ENCODE assay signal across 15 cellular contexts in the genomic region with DNA sequence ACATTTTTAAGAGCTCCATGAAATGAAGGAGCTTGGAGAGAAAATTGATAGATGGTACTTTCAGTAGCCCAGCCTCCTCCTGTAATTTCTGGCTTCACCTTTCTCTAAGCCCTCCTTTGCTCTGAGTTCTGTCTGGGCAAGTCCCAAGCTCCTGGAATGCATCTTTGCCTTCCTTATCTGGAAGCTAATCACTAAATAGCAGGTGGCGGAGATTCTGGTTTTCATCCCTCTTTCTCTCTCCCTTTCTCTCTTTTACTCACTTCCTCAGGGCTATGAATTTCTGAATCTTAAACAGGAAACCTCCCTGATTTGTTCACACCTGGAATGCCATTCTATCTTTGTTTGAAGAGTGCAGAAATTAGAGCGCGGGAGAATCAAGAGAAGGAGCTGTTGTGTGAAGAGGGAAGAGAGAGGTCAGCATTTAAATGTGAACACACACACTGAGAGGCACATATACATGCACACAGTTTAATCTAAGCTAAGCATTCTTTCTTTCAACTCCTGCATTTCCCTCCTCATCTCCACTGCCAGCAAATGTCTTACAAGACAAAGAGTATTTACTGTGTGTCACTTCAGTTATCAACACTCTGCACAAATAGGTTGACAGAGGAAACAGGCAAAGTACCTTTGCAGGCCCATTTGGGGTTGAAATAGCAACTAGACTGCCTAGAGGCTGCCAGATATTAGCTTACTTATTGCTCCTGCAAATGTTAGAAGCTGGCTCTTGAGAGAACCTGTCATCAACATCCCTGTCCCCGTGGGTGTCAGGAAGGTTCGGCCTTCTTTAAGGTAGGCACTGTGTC.
DNase-seq lines count a peak whose midpoint lies in the region; ATAC-seq, FAIRE-seq and TF ChIP-seq lines count a peak whose summit lies in the region.
"Had no signal": no experiment of that assay in that cellular context is flagged by ENCODE, and none has a peak within 500 bp of the region (broad histone marks: within the 10 kb centered on the region; RNA-seq: fewer than 3 reads in every experiment).

No MANE protein-coding gene starts in this region.

- H3K36me3 Mint-ChIP-seq in Caco-2 (ENCODE audit: insufficient read depth, unreplicated experiment) (no peaks in the 10 kb centered on the region), mesothelial cell of epicardium (no peaks in the 10 kb centered on the region)
- no peaks in the 10 kb centered on the region for H3K36me3 Mint-ChIP-seq in activated T-cell treated with anti-CD3 and anti-CD28 coated beads, Interleukin-2, amount 50 U/mL, for 72 hours (ENCODE audit: insufficient read depth in 2 of 2)
- H3K36me3 Mint-ChIP-seq: natural killer cell had no signal

- H3K14ac ChIP-seq in H1 (ENCODE audit: insufficient read length): no peak overlapping the region

- H3K18ac ChIP-seq in H1 (ENCODE audit: extremely low read depth, low read length): peak overlapping the region; percentile 80

- peaks cover 43% of the 10 kb centered on the region for H3K4me1 Mint-ChIP-seq in Caco-2 (ENCODE audit: low read depth, unreplicated experiment)
- peaks cover 63% of the 10 kb centered on the region for H3K4me1 Mint-ChIP-seq in mesothelial cell of epicardium
- peaks cover 1% of the 10 kb centered on the region for H3K4me1 Mint-ChIP-seq in activated T-cell treated with anti-CD3 and anti-CD28 coated beads, Interleukin-2, amount 50 U/mL, for 72 hours (ENCODE audit: low read depth)

- peak overlapping the region; percentile 78 for H4K91ac ChIP-seq in H1 (replicated peaks; ENCODE audit: insufficient read length, low read length)

- H3K27me3 Mint-ChIP-seq in Caco-2 (ENCODE audit: insufficient read depth, unreplicated experiment) (no peaks in the 10 kb centered on the region), mesothelial cell of epicardium (ENCODE audit: low read depth) (no peaks in the 10 kb centered on the region)
- H3K27me3 Mint-ChIP-seq in activated T-cell treated with anti-CD3 and anti-CD28 coated beads, Interleukin-2, amount 50 U/mL, for 72 hours (ENCODE audit: low read depth): peaks cover 18% of the 10 kb centered on the region
- H3K27me3 Mint-ChIP-seq: stimulated activated naive CD8-positive, alpha-beta T cell treated with anti-CD3 and anti-CD28 coated beads, Interleukin-15, Interleukin-2, amounts not matched to agents 100 ng/mL and 50 ng/mL, for 24 hours had no signal

- peak overlapping the region; percentile 86; the same call in 1 of the 2 replicates for H2BK5ac ChIP-seq in H1 (ENCODE audit: low read depth, low read length)

- H3K4me3 Mint-ChIP-seq in Caco-2 (ENCODE audit: unreplicated experiment) (peak overlapping the region; percentile 39), mesothelial cell of epicardium (no peak overlapping the region)
- no peak overlapping the region for H3K4me3 Mint-ChIP-seq in activated T-cell treated with anti-CD3 and anti-CD28 coated beads, Interleukin-2, amount 50 U/mL, for 72 hours
- H3K4me3 Mint-ChIP-seq: natural killer cell; stimulated activated naive CD8-positive, alpha-beta T cell treated with anti-CD3 and anti-CD28 coated beads, Interleukin-15, Interleukin-2, amounts not matched to agents 100 ng/mL and 50 ng/mL, for 24 hours had no signal

- H3K79me1 ChIP-seq in H1 (ENCODE audit: low read depth, low read length): no peaks in the 10 kb centered on the region

- no peak overlapping the region for H3K56ac ChIP-seq in H1 (replicated peaks; ENCODE audit: insufficient read length, low read depth, low read length)

- CTCF ChIA-PET in Caco-2 (lab: Charles Lee) (interaction anchor here (1.0 to 1.5 kb wide), 8 partner anchors 9 to 182 kb away, joined by 3 to 7 read pairs (median 4); no protein-coding TSS in a partner anchor), H1 (lab: Charles Lee; ENCODE audit: partially characterized antibody) (interaction anchor here (0.8 to 3.6 kb wide), 8 partner anchors 9 to 106 kb away, joined by 3 to 19 read pairs (median 6); no protein-coding TSS in a partner anchor)

- peak overlapping the region; percentile 26 for H3K27ac ChIP-seq in H1 (ENCODE audit: low read depth, low read length)
- H3K27ac ChIP-seq: vagina had no signal

- H4K5ac ChIP-seq in H1 (ENCODE audit: insufficient read length, low read depth, low read length): peak overlapping the region; percentile 31

- BruUV-seq in Caco-2 (replicated peaks; lab: Mats Ljungman, UMichigan): TSS peak; percentile 82

- H3K4me2 ChIP-seq in H1 (ENCODE audit: insufficient read depth in 1 of 2, low read depth in 2 of 2, low read length in 2 of 2): 0 out of 4 replicates have a peak overlapping the region, but pooled peaks of 1 of the 2 experiments have one; percentile 7

- H2BK12ac ChIP-seq in H1 (ENCODE audit: low read depth, low read length): peak overlapping the region; percentile 32; the same call in 1 of the 2 replicates

- H3K23me2 ChIP-seq in H1 (ENCODE audit: low read depth, low read length): no peaks in the 10 kb centered on the region

- no peaks in the 10 kb centered on the region for H3K79me2 ChIP-seq in H1 (ENCODE audit: control insufficient read depth in 1 of 2, insufficient read depth in 2 of 2, low read length in 2 of 2)

- no peak for TF ChIP-seq RAD21 in H1 (IDR thresholded peaks at IDR 0.05 in 1 of 2, conservative IDR thresholded peaks at IDR 0.05 in 1 of 2; ENCODE audit: low read depth in 2 of 2, low read length in 2 of 2)

- TF ChIP-seq CTCF in Caco-2 (IDR thresholded peaks at IDR 0.05; ENCODE audit: insufficient read depth in 1 of 2, low read depth in 1 of 2, low read length in 1 of 2, severe bottlenecking in 1 of 2, unreplicated experiment in 1 of 2): no peak
- TF ChIP-seq CTCF in H1 (IDR thresholded peaks at IDR 0.05; ENCODE audit: control extremely low read depth in 1 of 3, insufficient read depth in 1 of 3, low read depth in 1 of 3, low read length in 3 of 3): no peak
- no peak for TF ChIP-seq CTCF in mesothelial cell of epicardium (IDR thresholded peaks at IDR 0.05; ENCODE audit: unreplicated experiment)

- 61% methylated on average over 5 of the region's 5 CpGs; no CpG with 5 or more reads in 1 of the 2 experiments for WGBS in H1 (ENCODE audit: extremely low coverage in 1 of 2, insufficient coverage in 1 of 2, insufficient read length in 1 of 2, insufficient replicate concordance in 2 of 2, low coverage in 1 of 2, low lambda C conversion rate in 2 of 2, missing lambda C conversion rate in 1 of 2), 2 experiments

- no peak for TF ChIP-seq EP300 in H1 (IDR thresholded peaks at IDR 0.05; ENCODE audit: borderline replicate concordance in 1 of 2, low read depth in 2 of 2, low read length in 2 of 2)

- H2BK15ac ChIP-seq in H1 (ENCODE audit: low read length): no peak overlapping the region

- peak; percentile 62 for FAIRE-seq in H1 (lab: Jason Lieb, UNC)

- 0 out of 2 replicates have a peak overlapping the region, but pooled peaks have one; percentile 27 for H2AFZ ChIP-seq in H1 (ENCODE audit: low read length)

- H2BK120ac ChIP-seq in H1 (replicated peaks; ENCODE audit: low read depth, low read length): peak overlapping the region; percentile 81

- H3K9me3 Mint-ChIP-seq in Caco-2 (ENCODE audit: unreplicated experiment): peaks cover 3% of the 10 kb centered on the region
- no peaks in the 10 kb centered on the region for H3K9me3 Mint-ChIP-seq in mesothelial cell of epicardium
- H3K9me3 Mint-ChIP-seq in activated T-cell treated with anti-CD3 and anti-CD28 coated beads, Interleukin-2, amount 50 U/mL, for 72 hours: no peaks in the 10 kb centered on the region
- H3K9me3 Mint-ChIP-seq: stimulated activated naive CD8-positive, alpha-beta T cell treated with anti-CD3 and anti-CD28 coated beads, Interleukin-15, Interleukin-2, amounts not matched to agents 100 ng/mL and 50 ng/mL, for 24 hours had no signal

- H3K9ac ChIP-seq in H1 (replicated peaks in 1 of 4; ENCODE audit: extremely low read depth in 1 of 4, low read depth in 3 of 4, low read length in 3 of 4): no peak overlapping the region

- intact Hi-C loops in Caco-2 (cut with micrococcal nuclease; ENCODE audit: unreplicated experiment): loop anchor here (1.0 kb wide), 2 partner anchors 14 to 51 kb away; no protein-coding TSS in a partner anchor

- peak overlapping the region; percentile 69 for H3K4ac ChIP-seq in H1 (replicated peaks; ENCODE audit: insufficient read length, low read depth, low read length)

- TF ChIP-seq POLR2A in H1 (IDR thresholded peaks at IDR 0.05; ENCODE audit: control extremely low read depth in 1 of 2, low read depth in 2 of 2, low read length in 2 of 2): no peak

- H4K20me1 ChIP-seq in H1 (replicated peaks in 1 of 2; ENCODE audit: control insufficient read depth in 1 of 2, insufficient read depth in 2 of 2, low read length in 2 of 2): no peaks in the 10 kb centered on the region

- H3K4me3 ChIP-seq in Caco-2 (ENCODE audit: low read depth, low read length) (no peak overlapping the region), H1 (ENCODE audit: extremely low read depth in 1 of 4, insufficient read depth in 2 of 4, low read depth in 3 of 4, low read length in 4 of 4) (no peak overlapping the region)
- H3K4me3 ChIP-seq: lung had no signal

- H3K4me1 ChIP-seq in Caco-2 (peaks cover 62% of the 10 kb centered on the region), H1 (replicated peaks in 1 of 4; ENCODE audit: control insufficient read depth in 3 of 4, insufficient read depth in 4 of 4, low read length in 3 of 4) (peaks cover 3 to 18% (median 13%) of the 10 kb centered on the region in 4 experiments; a peak in 4 of 7 replicates)

- H3K36me3 ChIP-seq in Caco-2 (ENCODE audit: control insufficient read depth, insufficient read depth, low read length) (no peaks in the 10 kb centered on the region), H1 (ENCODE audit: control insufficient read depth in 2 of 4, insufficient read depth in 4 of 4, low read length in 3 of 4) (no peaks in the 10 kb centered on the region)
- H3K36me3 ChIP-seq: vagina had no signal

- H3K9me3 ChIP-seq in Caco-2 (no peaks in the 10 kb centered on the region), H1 (ENCODE audit: insufficient read depth in 2 of 2, low read depth in 1 of 2, low read length in 1 of 2) (no peaks in the 10 kb centered on the region)
- H3K9me3 ChIP-seq: vagina had no signal

- H2AK5ac ChIP-seq in H1 (ENCODE audit: low read depth, low read length): peak overlapping the region; percentile 58; the same call in 1 of the 2 replicates

- H4K8ac ChIP-seq in H1 (ENCODE audit: extremely low read depth, insufficient read depth, low read length): no peak overlapping the region

- ATAC-seq in GM21717 (IDR thresholded peaks at IDR 0.05; ENCODE audit: unreplicated experiment): no peak
- no peak for ATAC-seq in activated T-cell treated with anti-CD3 and anti-CD28 coated beads, Interleukin-2, amount 50 U/mL, for 72 hours (replicated peaks in 1 of 2)
- ATAC-seq: natural killer cell, Panc1 had no signal

- no peak overlapping the region for H3K23ac ChIP-seq in H1 (ENCODE audit: insufficient read length)

- POLR2A ChIA-PET in Caco-2 (lab: Charles Lee): interaction anchor here (0.9 to 1.9 kb wide), 6 partner anchors 8 to 49 kb away, joined by 3 to 9 read pairs (median 6); no protein-coding TSS in a partner anchor
- POLR2A ChIA-PET in H1 (lab: Charles Lee; ENCODE audit: partially characterized antibody): interaction anchor here (0.8 to 1.1 kb wide), 3 partner anchors 13 to 47 kb away, joined by 3 read pairs; no protein-coding TSS in a partner anchor

- no peaks in the 10 kb centered on the region for H3K27me3 ChIP-seq in Caco-2 (replicated peaks; ENCODE audit: control insufficient read depth, insufficient read depth, low read length)
- no peaks in the 10 kb centered on the region for H3K27me3 ChIP-seq in H1 (replicated peaks in 1 of 4; ENCODE audit: control insufficient read depth in 3 of 4, extremely low read depth in 1 of 4, insufficient read depth in 3 of 4, low read length in 3 of 4)
- H3K27me3 ChIP-seq: vagina had no signal

- DNase-seq in Caco-2 (peak; percentile 66), NCI-H2171 (lab: John Stamatoyannopoulos, UW) (peak; percentile 11), H1 (ENCODE audit: low read depth in 1 of 2, low spot score in 2 of 2) (no peak), mesothelial cell of epicardium (ENCODE audit: low spot score in 2 of 2, unreplicated experiment in 2 of 2) (no peak), GOT3 (lab: John Stamatoyannopoulos, UW) (no peak), activated T-cell treated with anti-CD3 and anti-CD28 coated beads for 4 hours (no peak)
- DNase-seq in activated T-cell treated with anti-CD3 and anti-CD28 coated beads, Interleukin-2, amount 50 U/mL, for 72 hours: no peak
- DNase-seq: natural killer cell, NCI-H1694, NCI-H524 treated with DMSO at 0.1 percent for 48 hours had no signal

- H2BK20ac ChIP-seq in H1 (ENCODE audit: low read length): peak overlapping the region; percentile 98; the same call in 1 of the 2 replicates

- H3K27ac Mint-ChIP-seq in Caco-2 (ENCODE audit: unreplicated experiment) (peak overlapping the region; percentile 69), mesothelial cell of epicardium (peak overlapping the region; percentile 89)
- no peak overlapping the region for H3K27ac Mint-ChIP-seq in activated T-cell treated with anti-CD3 and anti-CD28 coated beads, Interleukin-2, amount 50 U/mL, for 72 hours
- H3K27ac Mint-ChIP-seq: natural killer cell; stimulated activated naive CD8-positive, alpha-beta T cell treated with anti-CD3 and anti-CD28 coated beads, Interleukin-15, Interleukin-2, amounts not matched to agents 100 ng/mL and 50 ng/mL, for 24 hours had no signal

Comparison
In these comparisons a context has a peak if more than half of its experiments do, and no peak if none do; other contexts are left out.
1. DNase-seq: peak in Caco-2 (2 of 2) and NCI-H2171 (single experiment); none in H1 (0 of 2), mesothelial cell of epicardium (0 of 2), GOT3 (single experiment), activated T-cell treated with anti-CD3 and anti-CD28 coated beads, Interleukin-2, amount 50 U/mL, for 72 hours (0 of 2) and activated T-cell treated with anti-CD3 and anti-CD28 coated beads for 4 hours (single experiment).